In genomic region chr16:46693598-46693997, GRCh38 we compare ENCODE assay signal across 26 cellular contexts. TPM values are rescaled to one million over a fixed set of nuclear protein-coding genes. Genes with fewer than 3 reads are reported as not detected.
"Had no signal": no experiment of that assay in that cellular context is flagged by ENCODE, and none has a peak within 500 bp of the region (broad histone marks: within the 10 kb centered on the region; RNA-seq: fewer than 3 reads in every experiment).

No MANE protein-coding gene starts in this region.

- H3K36me3 ChIP-seq: ascending aorta had no signal

- H3K27ac Mint-ChIP-seq: activated CD8-positive, alpha-beta memory T cell treated with anti-CD3 and anti-CD28 coated beads, Interleukin-2, amount 10 ng/mL, durations not matched to agents 7 days and 5 days; activated naive CD8-positive, alpha-beta T cell treated with anti-CD3 and anti-CD28 coated beads, Interleukin-2, amount 50 U/mL, for 24 hours had no signal

- H3K27ac ChIP-seq: ascending aorta, body of pancreas, VCaP had no signal

- ATAC-seq: activated CD4-positive, CD25-positive, alpha-beta regulatory T cell treated with anti-CD3 and anti-CD28 coated beads, Interleukin-2, amount 50 U/mL, for 24 hours; activated CD8-positive, alpha-beta memory T cell treated with anti-CD3 and anti-CD28 coated beads, Interleukin-2, amount 10 ng/mL, durations not matched to agents 7 days and 5 days; activated naive CD4-positive, alpha-beta T cell treated with anti-CD3 and anti-CD28 coated beads, Interleukin-2, amount 50 U/mL, for 72 hours; activated naive CD8-positive, alpha-beta T cell treated with anti-CD3 and anti-CD28 coated beads, Interleukin-2, amount 50 U/mL, for 24 hours; activated T-cell treated with anti-CD3 and anti-CD28 coated beads, Interleukin-2, amount 50 U/mL, for 4 hours; body of pancreas; Right ventricle myocardium inferior had no signal

- H3K4me1 Mint-ChIP-seq: activated naive CD8-positive, alpha-beta T cell treated with anti-CD3 and anti-CD28 coated beads, Interleukin-2, amount 50 U/mL, for 24 hours had no signal

- H3K9me3 ChIP-seq: ascending aorta, body of pancreas, MG63, SK-N-SH had no signal

- H3K27me3 Mint-ChIP-seq: activated CD8-positive, alpha-beta memory T cell treated with anti-CD3 and anti-CD28 coated beads, Interleukin-2, amount 10 ng/mL, durations not matched to agents 7 days and 5 days; activated naive CD8-positive, alpha-beta T cell treated with anti-CD3 and anti-CD28 coated beads, Interleukin-2, amount 50 U/mL, for 24 hours had no signal

- H3K9me3 Mint-ChIP-seq: activated naive CD4-positive, alpha-beta T cell treated with anti-CD3 and anti-CD28 coated beads, Interleukin-2, amount 50 U/mL, for 72 hours; activated naive CD8-positive, alpha-beta T cell treated with anti-CD3 and anti-CD28 coated beads, Interleukin-2, amount 50 U/mL, for 24 hours; activated T-cell treated with anti-CD3 and anti-CD28 coated beads, Interleukin-2, amount 50 U/mL, for 4 hours had no signal

- H3K4me3 ChIP-seq: ascending aorta, body of pancreas, MG63 had no signal

- DNase-seq: activated CD4-positive, alpha-beta T cell treated with anti-CD3 and anti-CD28 coated beads for 48 hours; activated CD4-positive, alpha-beta T cell treated with anti-CD3 and anti-CD28 coated beads, Interleukin-2, amount 50 U/mL, for 48 hours; activated CD8-positive, alpha-beta memory T cell treated with anti-CD3 and anti-CD28 coated beads, Interleukin-2, amount 10 ng/mL, durations not matched to agents 7 days and 5 days; activated effector memory CD4-positive, alpha-beta T cell treated with anti-CD3 and anti-CD28 coated beads, Interleukin-2, amount 50 U/mL, for 16 hours; activated naive CD4-positive, alpha-beta T cell treated with Interleukin-2 at 50 U/mL for 16 hours; activated naive CD8-positive, alpha-beta T cell treated with anti-CD3 and anti-CD28 coated beads, Interleukin-2, amount 50 U/mL, for 24 hours; activated T-cell treated with anti-CD3 and anti-CD28 coated beads, Interleukin-2, amount 50 U/mL, for 4 hours; amniotic stem cell; body of pancreas; central memory CD4-positive, alpha-beta T cell; MG63; MV-4-11; NCI-H1105; NCI-H1436; NCI-H1694 treated with DMSO at 0.1 percent for 48 hours; NCI-H2029 treated with DMSO at 0.1 percent for 48 hours; NCI-H446; NCI-H524; RPMI8226; SK-N-SH; T-helper 1 cell had no signal

- H3K27me3 ChIP-seq: ascending aorta, body of pancreas, MG63 had no signal

- H3K4me3 Mint-ChIP-seq: activated CD8-positive, alpha-beta memory T cell treated with anti-CD3 and anti-CD28 coated beads, Interleukin-2, amount 10 ng/mL, durations not matched to agents 7 days and 5 days; activated naive CD8-positive, alpha-beta T cell treated with anti-CD3 and anti-CD28 coated beads, Interleukin-2, amount 50 U/mL, for 24 hours; activated T-cell treated with anti-CD3 and anti-CD28 coated beads, Interleukin-2, amount 50 U/mL, for 4 hours had no signal

RNA-seq across cellular contexts. Expression of gene ORC6, which starts 4.1 kb away (rescaled TPM):
- total RNA-seq: ascending aorta had no signal

RNA-seq across cellular contexts. Expression of gene MYLK3, which starts 54.5 kb away (rescaled TPM):
- total RNA-seq: activated CD8-positive, alpha-beta memory T cell treated with anti-CD3 and anti-CD28 coated beads, Interleukin-2, amount 10 ng/mL, durations not matched to agents 7 days and 5 days; ascending aorta had no signal
